1 cellular context compared by ENCODE assay signal in the genomic region with DNA sequence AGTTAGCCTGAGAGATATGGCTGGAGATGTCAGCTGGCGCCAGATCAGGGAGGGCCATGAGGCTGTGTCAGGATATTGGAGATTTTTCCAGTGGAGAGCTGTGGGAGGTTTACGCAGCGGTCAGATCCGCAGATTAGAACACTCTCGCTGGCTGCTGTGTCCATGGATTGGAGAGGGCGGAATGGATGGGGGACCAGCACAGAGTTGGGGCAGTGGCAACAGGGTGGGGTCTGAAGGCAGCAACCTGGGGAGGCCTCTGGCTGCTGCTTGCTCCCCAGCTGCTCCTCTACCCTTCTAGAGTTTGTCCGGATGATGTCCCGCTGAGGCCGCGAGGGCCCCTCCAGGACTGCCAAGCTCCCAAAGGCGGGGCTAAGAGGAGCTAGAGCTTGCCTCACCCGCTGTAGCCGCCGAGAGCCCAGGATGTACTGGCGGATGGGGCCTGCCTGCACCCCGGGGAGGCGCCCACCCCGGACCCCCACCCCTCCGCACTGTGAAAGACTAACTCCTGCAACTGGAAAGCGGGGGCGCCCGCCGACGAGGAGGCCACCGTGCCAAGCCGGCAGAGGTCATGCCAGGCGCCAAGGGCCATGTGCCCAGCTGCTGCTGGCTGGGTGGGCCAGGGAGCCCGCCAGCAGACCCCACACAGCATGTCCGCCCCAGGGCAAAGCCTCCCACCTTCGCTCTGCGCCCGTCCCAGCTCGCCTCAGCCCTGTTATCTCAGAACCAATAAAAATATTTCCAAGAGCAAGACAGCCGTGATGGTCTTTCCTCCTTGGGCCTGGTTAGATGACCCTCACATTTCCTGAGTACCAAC.
TF ChIP-seq lines count a peak whose summit lies in the region.

No MANE protein-coding gene starts in this region.

TF ChIP-seq in WTC11, 78 proteins besides CTCF, POLR2A, EP300 and RAD21:
- TF ChIP-seq, protein P1, sequence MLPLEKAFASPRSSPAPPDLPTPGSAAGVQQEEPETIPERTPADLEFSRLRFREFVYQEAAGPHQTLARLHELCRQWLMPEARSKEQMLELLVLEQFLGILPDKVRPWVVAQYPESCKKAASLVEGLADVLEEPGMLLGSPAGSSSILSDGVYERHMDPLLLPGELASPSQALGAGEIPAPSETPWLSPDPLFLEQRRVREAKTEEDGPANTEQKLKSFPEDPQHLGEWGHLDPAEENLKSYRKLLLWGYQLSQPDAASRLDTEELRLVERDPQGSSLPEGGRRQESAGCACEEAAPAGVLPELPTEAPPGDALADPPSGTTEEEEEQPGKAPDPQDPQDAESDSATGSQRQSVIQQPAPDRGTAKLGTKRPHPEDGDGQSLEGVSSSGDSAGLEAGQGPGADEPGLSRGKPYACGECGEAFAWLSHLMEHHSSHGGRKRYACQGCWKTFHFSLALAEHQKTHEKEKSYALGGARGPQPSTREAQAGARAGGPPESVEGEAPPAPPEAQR (CRISPR knock-in tag; IDR thresholded peaks at IDR 0.05), result no peak
